In genomic region chr2:19607931-19608762, GRCh38 we compare ENCODE assay signal across 14 cellular contexts.
DNase-seq lines count a peak whose midpoint lies in the region; ATAC-seq and TF ChIP-seq lines count a peak whose summit lies in the region.
"Had no signal": no experiment of that assay in that cellular context is flagged by ENCODE, and none has a peak within 500 bp of the region (broad histone marks: within the 10 kb centered on the region; RNA-seq: fewer than 3 reads in every experiment).

No MANE protein-coding gene starts in this region.

- no peak overlapping the region for H3K27ac ChIP-seq in aorta (ENCODE audit: low read depth in 1 of 2, low read length in 2 of 2)
- H3K27ac ChIP-seq: SK-N-MC had no signal

- no peaks in the 10 kb centered on the region for H3K36me3 ChIP-seq in aorta (ENCODE audit: control insufficient read depth in 1 of 2, insufficient read depth in 2 of 2, low read length in 1 of 2)

- ATAC-seq in aorta (ENCODE audit: low FRiP score) (peak; percentile 19), HG03520 (IDR thresholded peaks at IDR 0.05; ENCODE audit: unreplicated experiment) (no peak)
- ATAC-seq: natural killer cell had no signal

- 76 to 80% methylated on average over 4 of the region's 4 CpGs for WGBS in aorta, 2 donors

- in situ Hi-C loops in astrocyte of the cerebellum (cut with HindIII; ENCODE audit: low sequenced_read_pairs), result no loop called here
- in situ Hi-C loops in GM13976 (cut with MboI; ENCODE audit: low sequenced_read_pairs, unreplicated experiment), result no loop called here

- DNase-seq in NCI-H2171 treated with DMSO at 0.1 percent for 48 hours (lab: John Stamatoyannopoulos, UW) (peak; percentile 26), NCI-H2171 (lab: John Stamatoyannopoulos, UW) (no peak), astrocyte of the cerebellum (ENCODE audit: low read depth) (peak; percentile 61), islet precursor cell (peak; percentile 88), aorta (no peak), dermis blood vessel endothelial cell (no peak), GM13976 (ENCODE audit: low spot score) (no peak)
- DNase-seq: activated CD4-positive, alpha-beta T cell treated with anti-CD3 and anti-CD28 coated beads, Interleukin-2, amount 10 ng/mL, durations not matched to agents 24 days and 14 days; activated gamma-delta T cell; GDM1; natural killer cell; stimulated activated CD4-positive, alpha-beta T cell treated with anti-CD3 and anti-CD28 coated beads, Interleukin-12 subunit alpha, Interleukin-12 subunit beta, amount 100 ng/mL, for 4 hours had no signal

- H3K4me3 ChIP-seq in astrocyte of the cerebellum (ENCODE audit: low read depth, low read length) (no peak overlapping the region), aorta (ENCODE audit: low read length in 2 of 2) (no peak overlapping the region)
- H3K4me3 ChIP-seq: SK-N-MC had no signal

- intact Hi-C loops in aorta (cut with DNase I), result no loop called here

- no peaks in the 10 kb centered on the region for H3K27me3 ChIP-seq in aorta (ENCODE audit: control insufficient read depth in 1 of 2, insufficient read depth in 2 of 2, low read length in 1 of 2)

- TF ChIP-seq CTCF in astrocyte of the cerebellum (IDR thresholded peaks at IDR 0.05; ENCODE audit: low read depth, low read length, missing control alignments), result no peak
- TF ChIP-seq CTCF in GM13976 (IDR thresholded peaks at IDR 0.05; ENCODE audit: borderline replicate concordance, control extremely low read depth, extremely low read depth, insufficient read depth, missing control alignments), result no peak

- no peaks in the 10 kb centered on the region for H3K4me1 ChIP-seq in aorta (ENCODE audit: control insufficient read depth in 1 of 2, insufficient read depth in 2 of 2, low read length in 2 of 2)

- no peaks in the 10 kb centered on the region for H3K9me3 ChIP-seq in aorta (ENCODE audit: control insufficient read depth, low read length)

Comparison
In these comparisons a context has a peak if more than half of its experiments do, and no peak if none do; other contexts are left out.
1. DNase-seq: peak in NCI-H2171 treated with DMSO at 0.1 percent for 48 hours (single experiment), astrocyte of the cerebellum (single experiment) and islet precursor cell (single experiment); none in NCI-H2171 (single experiment), aorta (0 of 2), dermis blood vessel endothelial cell (single experiment) and GM13976 (single experiment).